In genomic region chr21:33266784-33267135, GRCh38 we compare ENCODE assay signal across 8 cellular contexts. TPM values are rescaled to one million over a fixed set of nuclear protein-coding genes. Genes with fewer than 3 reads are reported as not detected.
DNase-seq lines count a peak whose midpoint lies in the region; ATAC-seq and TF ChIP-seq lines count a peak whose summit lies in the region.

No MANE protein-coding gene starts in this region.

- in situ Hi-C loops in GM13977 (cut with MboI; ENCODE audit: low pct_unique_long_range_greater_than_20kb, low sequenced_read_pairs, unreplicated experiment), result no loop called here
- in situ Hi-C loops in Panc1 (cut with HindIII; ENCODE audit: low pct_unique_long_range_greater_than_20kb, low sequenced_read_pairs), result no loop called here

- no peak for TF ChIP-seq EP300 in tibial nerve (IDR thresholded peaks at IDR 0.05)

- peak overlapping the region; percentile 99 for H3K4me3 Mint-ChIP-seq in central memory CD8-positive, alpha-beta T cell

- peak overlapping the region; percentile 98 for H3K27ac Mint-ChIP-seq in central memory CD8-positive, alpha-beta T cell (ENCODE audit: low read depth)

- TF ChIP-seq CTCF in GM13977 (IDR thresholded peaks at IDR 0.05; ENCODE audit: extremely low read depth, insufficient read depth, missing control alignments) (no peak), Panc1 (IDR thresholded peaks at IDR 0.05) (no peak), tibial nerve (IDR thresholded peaks at IDR 0.05) (no peak)

- CTCF ChIA-PET in Panc1 (lab: Charles Lee), result interaction anchor here (0.6 kb wide), 1 partner anchor 27 kb away, joined by 3 read pairs; no protein-coding TSS in a partner anchor

- no peak for TF ChIP-seq POLR2A in tibial nerve (IDR thresholded peaks at IDR 0.05)

- H3K4me1 Mint-ChIP-seq in central memory CD8-positive, alpha-beta T cell, result peaks cover 47% of the 10 kb centered on the region

- H3K27ac ChIP-seq in Panc1 (ENCODE audit: low read length) (peak overlapping the region; percentile 75), mesodermal cell (ENCODE audit: low read depth, low read length, severe bottlenecking) (no peak overlapping the region), tibial nerve (peak overlapping the region; percentile 38 to 90 (median 87))

- H3K36me3 ChIP-seq in Panc1 (ENCODE audit: control insufficient read depth, insufficient read depth, low read length), result no peaks in the 10 kb centered on the region
- peaks cover 28% of the 10 kb centered on the region for H3K36me3 ChIP-seq in mesodermal cell (ENCODE audit: control insufficient read depth, insufficient read depth, low read length)
- peaks cover 0 to 65% (median 3%) of the 10 kb centered on the region in 3 donors for H3K36me3 ChIP-seq in tibial nerve

- H3K4me3 ChIP-seq in Panc1 (ENCODE audit: low read depth in 2 of 2, low read length in 2 of 2), result peak overlapping the region; percentile 58 to 68
- peak overlapping the region; percentile 59 for H3K4me3 ChIP-seq in mesodermal cell (ENCODE audit: extremely low read depth, insufficient read depth, low read length, poor library complexity, severe bottlenecking)
- H3K4me3 ChIP-seq in tibial nerve, result peak overlapping the region; percentile 50 to 76 (median 74)

- POLR2A ChIA-PET in Panc1 (lab: Charles Lee), result interaction anchor here (0.5 to 0.6 kb wide), 2 partner anchors 44 to 169 kb away, joined by 3 to 4 read pairs; no protein-coding TSS in a partner anchor

- H3K9me3 ChIP-seq in Panc1 (ENCODE audit: control insufficient read depth, insufficient read depth, low read depth, low read length), result no peaks in the 10 kb centered on the region
- H3K9me3 ChIP-seq in mesodermal cell (ENCODE audit: control insufficient read depth, low read length), result no peaks in the 10 kb centered on the region
- H3K9me3 ChIP-seq in tibial nerve, result no peaks in the 10 kb centered on the region

- no peaks in the 10 kb centered on the region for H3K9me3 Mint-ChIP-seq in central memory CD8-positive, alpha-beta T cell

- H3K27me3 ChIP-seq in Panc1 (ENCODE audit: control insufficient read depth, insufficient read depth, low read length), result no peaks in the 10 kb centered on the region
- H3K27me3 ChIP-seq in tibial nerve, result no peaks in the 10 kb centered on the region

- H3K4me1 ChIP-seq in Panc1 (ENCODE audit: control insufficient read depth, insufficient read depth, low read length) (0 out of 2 replicates have a peak, but pooled peaks cover 2% of the 10 kb centered on the region), mesodermal cell (ENCODE audit: control insufficient read depth, insufficient read depth, low read length, poor library complexity, severe bottlenecking) (peaks cover 4% of the 10 kb centered on the region), tibial nerve (peaks cover 0 to 30% (median 6%) of the 10 kb centered on the region in 4 donors)

- intact Hi-C loops in Panc1 (cut with micrococcal nuclease; ENCODE audit: unreplicated experiment), result no loop called here

- 44 to 53% methylated on average over 5 to 8 of the region's 8 CpGs for WGBS in mesodermal cell (ENCODE audit: insufficient coverage in 2 of 2), 2 experiments
- WGBS in tibial nerve, 2 donors, result 4 to 7% methylated on average over 8 of the region's 8 CpGs

- DNase-seq in GM13977 (ENCODE audit: low spot score) (peak; percentile 53), Panc1 (ENCODE audit: low read depth, low spot score) (no peak), tibial nerve (ENCODE audit: low spot score in 2 of 2) (no peak), NCI-H146 (lab: John Stamatoyannopoulos, UW) (no peak), NCI-H1092 treated with DMSO at 0.1 percent for 48 hours (lab: John Stamatoyannopoulos, UW) (no peak)
- no peak for DNase-seq in central memory CD8-positive, alpha-beta T cell (ENCODE audit: low spot score in 2 of 2)

- BruUV-seq in Panc1 (replicated peaks; lab: Mats Ljungman, UMichigan), result no TSS peak

- ATAC-seq in Panc1 (peak; percentile 46), GM18909 (IDR thresholded peaks at IDR 0.05; ENCODE audit: poor library complexity, unreplicated experiment) (no peak)
- ATAC-seq in central memory CD8-positive, alpha-beta T cell (replicated peaks; ENCODE audit: extremely low read depth, poor library complexity, severe bottlenecking), result peak; percentile 63

- no peaks in the 10 kb centered on the region for H3K27me3 Mint-ChIP-seq in central memory CD8-positive, alpha-beta T cell

- H3K36me3 Mint-ChIP-seq in central memory CD8-positive, alpha-beta T cell (ENCODE audit: insufficient read depth), result peaks cover 43% of the 10 kb centered on the region

RNA-seq across cellular contexts. Expression of gene IL10RB, which starts 0.6 kb away (rescaled TPM):
- 17.7 TPM for total RNA-seq in Panc1 (2021; ENCODE audit: unreplicated experiment)
- 18.6 TPM for polyA plus RNA-seq in Panc1 (2012; ENCODE audit: insufficient read length)
- polyA plus RNA-seq in mesodermal cell (2013, experiment 1 of 2), result 12.6 TPM
- 11.2 TPM for polyA plus RNA-seq in mesodermal cell (2013, experiment 2 of 2)
- total RNA-seq in tibial nerve, result 10 to 100 TPM; 17.5 to 27.3 (median 21.3) TPM

RNA-seq across cellular contexts. Expression of gene IFNAR2, which starts 37.0 kb away (rescaled TPM):
- 18.2 TPM for total RNA-seq in Panc1 (2021; ENCODE audit: unreplicated experiment)
- polyA plus RNA-seq in Panc1 (2012; ENCODE audit: insufficient read length), result 9.7 TPM
- 29.3 TPM for polyA plus RNA-seq in mesodermal cell (2013, experiment 1 of 2)
- 29.9 TPM for polyA plus RNA-seq in mesodermal cell (2013, experiment 2 of 2)
- 10 to 100 TPM; 12.3 to 47.4 (median 29.4) TPM for total RNA-seq in tibial nerve

RNA-seq across cellular contexts. Expression of gene IFNAR1, which starts 58.0 kb away (rescaled TPM):
- total RNA-seq in Panc1 (2021; ENCODE audit: unreplicated experiment) (23.8 TPM), tibial nerve (10 to 100 TPM; 29.4 to 35.8 (median 31.4) TPM)
- 26.6 TPM for polyA plus RNA-seq in Panc1 (2012; ENCODE audit: insufficient read length)
- polyA plus RNA-seq in mesodermal cell (2013, experiment 1 of 2), result 21.8 TPM
- 15.2 TPM for polyA plus RNA-seq in mesodermal cell (2013, experiment 2 of 2)
